In genomic region chr9:77020438-77021264, GRCh38 we compare ENCODE assay signal across 12 cellular contexts. TPM values are rescaled to one million over a fixed set of nuclear protein-coding genes. Genes with fewer than 3 reads are reported as not detected.
DNase-seq lines count a peak whose midpoint lies in the region; ATAC-seq and TF ChIP-seq lines count a peak whose summit lies in the region.
"Had no signal": no experiment of that assay in that cellular context is flagged by ENCODE, and none has a peak within 500 bp of the region (broad histone marks: within the 10 kb centered on the region; RNA-seq: fewer than 3 reads in every experiment).

No MANE protein-coding gene starts in this region.

- H3K9me3 ChIP-seq in BLaER1 (peaks cover 83% of the 10 kb centered on the region), body of pancreas (no peaks in the 10 kb centered on the region)
- H3K9me3 ChIP-seq: MG63 had no signal

- no peaks in the 10 kb centered on the region for H3K4me1 ChIP-seq in BLaER1
- peaks cover 46% of the 10 kb centered on the region for H3K4me1 ChIP-seq in body of pancreas

- peaks cover 16 to 45% (median 34%) of the 10 kb centered on the region in 4 donors for H3K4me1 Mint-ChIP-seq in naive thymus-derived CD8-positive, alpha-beta T cell

- intact Hi-C loops in body of pancreas (cut with DNase I): no loop called here

- peaks cover 0 to 5% (median 0%) of the 10 kb centered on the region in 3 donors for H3K36me3 Mint-ChIP-seq in naive thymus-derived CD8-positive, alpha-beta T cell

- 0 to 4% methylated on average over 3 to 61 of the region's 66 CpGs for WGBS in body of pancreas, 2 donors

- peak overlapping the region; percentile 4 to 76 (median 54) for H3K4me3 Mint-ChIP-seq in naive thymus-derived CD8-positive, alpha-beta T cell

- H3K27me3 Mint-ChIP-seq in naive thymus-derived CD8-positive, alpha-beta T cell: peaks cover 33 to 92% (median 67%) of the 10 kb centered on the region in 5 donors

- H3K27ac ChIP-seq in BLaER1 (no peak overlapping the region), body of pancreas (no peak overlapping the region)

- H3K27ac Mint-ChIP-seq in naive thymus-derived CD8-positive, alpha-beta T cell: no peak overlapping the region

- ATAC-seq in body of pancreas (peak; percentile 44), HG03280 (IDR thresholded peaks at IDR 0.05; ENCODE audit: unreplicated experiment) (no peak)
- ATAC-seq in naive thymus-derived CD8-positive, alpha-beta T cell: no peak

- H3K36me3 ChIP-seq in BLaER1: no peaks in the 10 kb centered on the region
- no peaks in the 10 kb centered on the region for H3K36me3 ChIP-seq in body of pancreas (replicated peaks in 1 of 2; ENCODE audit: insufficient read depth in 1 of 2, low read depth in 2 of 2)
- H3K36me3 ChIP-seq: MG63 had no signal

- H3K4me2 ChIP-seq in BLaER1: no peak overlapping the region

- H3K27me3 ChIP-seq in BLaER1: peaks cover 86% of the 10 kb centered on the region
- peaks cover 0 to 49% of the 10 kb centered on the region in 2 donors for H3K27me3 ChIP-seq in body of pancreas

- POLR2A ChIA-PET in naive thymus-derived CD8-positive, alpha-beta T cell (lab: Charles Lee): no interaction called here

- DNase-seq in GM10266 (ENCODE audit: extremely low spot score): peak; percentile 47
- peak in 3 of 4 donors; percentile 20 to 50 (median 36) for DNase-seq in body of pancreas
- no peak for DNase-seq in naive thymus-derived CD8-positive, alpha-beta T cell
- DNase-seq in C1 segment of cervical spinal cord (lab: John Stamatoyannopoulos, UW): no peak
- no peak for DNase-seq in NCI-H1930 (lab: John Stamatoyannopoulos, UW)
- no peak for DNase-seq in NCI-H146 (lab: John Stamatoyannopoulos, UW)
- DNase-seq: dermis blood vessel endothelial cell; MG63; stimulated activated naive CD4-positive, alpha-beta T cell treated with Interleukin-2 at 50 U/mL for 16 hours had no signal

- H3K4me3 ChIP-seq in BLaER1 (peak overlapping the region; percentile 22; the same call in 1 of the 2 replicates), body of pancreas (no peak overlapping the region)
- H3K4me3 ChIP-seq: MG63 had no signal

- no peak for TF ChIP-seq POLR2A in body of pancreas (IDR thresholded peaks at IDR 0.05)

- no peak overlapping the region for H3K9ac ChIP-seq in BLaER1

- TF ChIP-seq CTCF in GM10266 (IDR thresholded peaks at IDR 0.05; ENCODE audit: control insufficient read depth, insufficient read depth, low read depth, missing control alignments) (no peak), body of pancreas (IDR thresholded peaks at IDR 0.05) (no peak)

- H3K9me3 Mint-ChIP-seq in naive thymus-derived CD8-positive, alpha-beta T cell: no peaks in the 10 kb centered on the region

- no peaks in the 10 kb centered on the region for H4K20me1 ChIP-seq in BLaER1

RNA-seq across cellular contexts. Expression of gene FOXB2, which starts 1.2 kb away (rescaled TPM):
- not detected for total RNA-seq in body of pancreas
- not detected for total RNA-seq in naive thymus-derived CD8-positive, alpha-beta T cell
- polyA plus RNA-seq in naive thymus-derived CD8-positive, alpha-beta T cell: not detected
- total RNA-seq: dermis blood vessel endothelial cell, RPMI7951 had no signal

Comparison
In these comparisons a context has a peak if more than half of its experiments do, and no peak if none do; other contexts are left out.
1. DNase-seq: peak in GM10266 (single experiment) and body of pancreas (3 of 4); none in naive thymus-derived CD8-positive, alpha-beta T cell (0 of 10), C1 segment of cervical spinal cord (0 of 14), NCI-H1930 (0 of 2) and NCI-H146 (single experiment).